10 cellular contexts compared by ENCODE assay signal in the genomic region with DNA sequence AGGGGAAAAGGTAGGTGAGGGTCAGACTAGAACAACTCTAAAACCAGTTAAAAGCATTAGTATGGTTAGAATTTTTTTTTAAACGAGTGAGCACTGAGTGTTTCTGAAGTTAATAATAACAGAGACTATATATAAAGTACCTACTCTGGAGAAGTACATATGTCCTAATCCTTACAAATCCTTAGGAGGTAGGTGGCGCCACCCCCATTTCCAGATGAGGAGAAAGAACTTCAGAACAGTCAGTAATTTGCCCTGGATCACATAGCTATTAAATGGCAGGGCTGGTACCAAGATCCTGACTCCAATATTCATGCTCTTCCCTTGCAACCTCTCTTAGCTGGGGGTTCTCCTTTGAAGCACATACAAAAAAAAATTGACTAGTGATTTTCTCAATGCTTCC.
DNase-seq lines count a peak whose midpoint lies in the region; ATAC-seq and TF ChIP-seq lines count a peak whose summit lies in the region.
"Had no signal": no experiment of that assay in that cellular context is flagged by ENCODE, and none has a peak within 500 bp of the region (broad histone marks: within the 10 kb centered on the region; RNA-seq: fewer than 3 reads in every experiment).

No MANE protein-coding gene starts in this region.

- H3K4me3 ChIP-seq in A673 (ENCODE audit: low read depth, low read length, poor library complexity, severe bottlenecking) (no peak overlapping the region), foreskin fibroblast (ENCODE audit: low read depth in 1 of 2, low read length in 2 of 2) (no peak overlapping the region)
- H3K4me3 ChIP-seq: thoracic aorta had no signal

- no peaks in the 10 kb centered on the region for H3K36me3 ChIP-seq in A673 (ENCODE audit: insufficient read depth, low read length, poor library complexity, severe bottlenecking)

- no peak for ATAC-seq in HG03469 (IDR thresholded peaks at IDR 0.05; ENCODE audit: unreplicated experiment)
- no peak for ATAC-seq in activated CD8-positive, alpha-beta memory T cell treated with anti-CD3 and anti-CD28 coated beads, Interleukin-2, amount 10 ng/mL, durations not matched to agents 7 days and 5 days

- H3K4me1 ChIP-seq in A673 (ENCODE audit: insufficient read depth, low read length, poor library complexity, severe bottlenecking): peaks cover 5% of the 10 kb centered on the region

- POLR2A ChIA-PET in A673 (lab: Charles Lee; ENCODE audit: low non-redundant PET): no interaction called here

- intact Hi-C loops in A673 (cut with micrococcal nuclease; ENCODE audit: unreplicated experiment): loop anchor here (5.0 kb wide), 1 partner anchor 78 kb away; a partner anchor contains a TSS

- H3K27ac ChIP-seq in A673 (ENCODE audit: low read depth, low read length, poor library complexity, severe bottlenecking): no peak overlapping the region
- H3K27ac ChIP-seq: thoracic aorta had no signal

- no peaks in the 10 kb centered on the region for H3K27me3 ChIP-seq in A673 (replicated peaks; ENCODE audit: insufficient read depth, low read depth, low read length, poor library complexity)

- DNase-seq in A673 (ENCODE audit: low spot score) (peak; percentile 61), ELR (ENCODE audit: low read depth) (peak; percentile 46), RKO (ENCODE audit: low spot score) (peak; percentile 29), foreskin fibroblast (peak in 1 of 2 donors; percentile 27), cerebellar nuclear complex (lab: John Stamatoyannopoulos, UW) (no peak), NAMALWA (ENCODE audit: low spot score) (no peak)
- DNase-seq in activated CD8-positive, alpha-beta memory T cell treated with anti-CD3 and anti-CD28 coated beads, Interleukin-2, amount 10 ng/mL, durations not matched to agents 7 days and 5 days: no peak

- no peak overlapping the region for H3K4me3 Mint-ChIP-seq in activated CD8-positive, alpha-beta memory T cell treated with anti-CD3 and anti-CD28 coated beads, Interleukin-2, amount 10 ng/mL, durations not matched to agents 7 days and 5 days
- H3K4me3 Mint-ChIP-seq: IgD-negative memory B cell had no signal

- CTCF ChIA-PET in A673 (lab: Charles Lee): interaction anchor here (0.6 to 1.5 kb wide), 6 partner anchors 9 to 201 kb away, joined by 3 to 13 read pairs (median 6); no protein-coding TSS in a partner anchor
- CTCF ChIA-PET in activated CD8-positive, alpha-beta memory T cell treated with anti-CD3 and anti-CD28 coated beads, Interleukin-2, amount 10 ng/mL, durations not matched to agents 7 days and 5 days (lab: Charles Lee): interaction anchor here (1.0 to 1.7 kb wide), 3 partner anchors 37 to 79 kb away, joined by 3 to 8 read pairs (median 3); no protein-coding TSS in a partner anchor

- H3K9me3 Mint-ChIP-seq in activated CD8-positive, alpha-beta memory T cell treated with anti-CD3 and anti-CD28 coated beads, Interleukin-2, amount 10 ng/mL, durations not matched to agents 7 days and 5 days (ENCODE audit: low read depth): no peaks in the 10 kb centered on the region
- H3K9me3 Mint-ChIP-seq: IgD-negative memory B cell had no signal

- no TSS peak for BruUV-seq in A673 (replicated peaks; lab: Mats Ljungman, UMichigan)

- no peaks in the 10 kb centered on the region for H3K27me3 Mint-ChIP-seq in activated CD8-positive, alpha-beta memory T cell treated with anti-CD3 and anti-CD28 coated beads, Interleukin-2, amount 10 ng/mL, durations not matched to agents 7 days and 5 days
- H3K27me3 Mint-ChIP-seq: IgD-negative memory B cell had no signal

- TF ChIP-seq CTCF in A673 (conservative IDR thresholded peaks at IDR 0.05; ENCODE audit: low read depth, low read length): peak; percentile 56
- TF ChIP-seq CTCF in foreskin fibroblast (IDR thresholded peaks at IDR 0.05; ENCODE audit: low read depth, low read length): peak; percentile 20

- no peak overlapping the region for H3K27ac Mint-ChIP-seq in activated CD8-positive, alpha-beta memory T cell treated with anti-CD3 and anti-CD28 coated beads, Interleukin-2, amount 10 ng/mL, durations not matched to agents 7 days and 5 days
- H3K27ac Mint-ChIP-seq: IgD-negative memory B cell had no signal

- no peaks in the 10 kb centered on the region for H3K36me3 Mint-ChIP-seq in activated CD8-positive, alpha-beta memory T cell treated with anti-CD3 and anti-CD28 coated beads, Interleukin-2, amount 10 ng/mL, durations not matched to agents 7 days and 5 days

- no peaks in the 10 kb centered on the region for H3K9me3 ChIP-seq in A673 (ENCODE audit: low read depth, low read length, poor library complexity, severe bottlenecking)
- H3K9me3 ChIP-seq: thoracic aorta had no signal

- no peaks in the 10 kb centered on the region for H3K4me1 Mint-ChIP-seq in activated CD8-positive, alpha-beta memory T cell treated with anti-CD3 and anti-CD28 coated beads, Interleukin-2, amount 10 ng/mL, durations not matched to agents 7 days and 5 days
- H3K4me1 Mint-ChIP-seq: IgD-negative memory B cell had no signal

Comparison
In these comparisons a context has a peak if more than half of its experiments do, and no peak if none do; other contexts are left out.
1. DNase-seq: peak in A673 (single experiment), ELR (single experiment) and RKO (single experiment); none in cerebellar nuclear complex (0 of 2), activated CD8-positive, alpha-beta memory T cell treated with anti-CD3 and anti-CD28 coated beads, Interleukin-2, amount 10 ng/mL, durations not matched to agents 7 days and 5 days (single experiment) and NAMALWA (single experiment).